In genomic region chr5:10381805-10382204, GRCh38 we compare ENCODE assay signal across 32 cellular contexts. TPM values are rescaled to one million over a fixed set of nuclear protein-coding genes. Genes with fewer than 3 reads are reported as not detected.
"Had no signal": no experiment of that assay in that cellular context is flagged by ENCODE, and none has a peak within 500 bp of the region (broad histone marks: within the 10 kb centered on the region; RNA-seq: fewer than 3 reads in every experiment).

No MANE protein-coding gene starts in this region.

- H3K4me1 ChIP-seq: breast epithelium, colonic mucosa had no signal

- H3K9me3 ChIP-seq: ascending aorta, breast epithelium, colonic mucosa, esophagus muscularis mucosa, gastroesophageal sphincter, heart right ventricle had no signal

- H3K27ac ChIP-seq: ascending aorta, breast epithelium, cardiac muscle cell, colonic mucosa, esophagus muscularis mucosa, gastroesophageal sphincter, heart right ventricle, WERI-Rb-1 had no signal

- H3K9me3 Mint-ChIP-seq: activated B cell treated with CpG ODN at 0.5 μM for 24 hours; activated CD4-positive, alpha-beta memory T cell treated with anti-CD3 and anti-CD28 coated beads for 36 hours; activated CD4-positive, alpha-beta T cell treated with anti-CD3 and anti-CD28 coated beads, Interleukin-2, amount 10 ng/mL, durations not matched to agents 24 days and 14 days; activated naive CD4-positive, alpha-beta T cell treated with anti-CD3 and anti-CD28 coated beads, Interleukin-2, amount 10 ng/mL, durations not matched to agents 7 days and 5 days; activated naive CD4-positive, alpha-beta T cell treated with anti-CD3 and anti-CD28 coated beads, Interleukin-2, amount 50 U/mL, for 72 hours; activated naive CD8-positive, alpha-beta T cell treated with anti-CD3 and anti-CD28 coated beads, Interleukin-2, amount 10 ng/mL, durations not matched to agents 7 days and 5 days; activated T-cell treated with anti-CD3 and anti-CD28 coated beads, Interleukin-2, amount 50 U/mL, for 24 hours; activated T-cell treated with anti-CD3 and anti-CD28 coated beads, Interleukin-2, amount 50 U/mL, for 72 hours; T-helper 2 cell treated with Interferon-gamma antibody and Interleukin-4, amounts not matched to agents 5 μg/mL and 100 μg/mL, for 36 hours had no signal

- H3K4me3 ChIP-seq: ascending aorta, breast epithelium, cardiac muscle cell, colonic mucosa, esophagus muscularis mucosa, gastroesophageal sphincter, heart right ventricle had no signal

- H3K27me3 ChIP-seq: ascending aorta, breast epithelium, cardiac muscle cell, colonic mucosa, esophagus muscularis mucosa, gastroesophageal sphincter, heart right ventricle had no signal

- DNase-seq: activated B cell treated with CpG ODN at 0.5 μM for 24 hours; activated CD4-positive, alpha-beta memory T cell treated with anti-CD3 and anti-CD28 coated beads for 36 hours; activated CD4-positive, alpha-beta T cell treated with anti-CD3 and anti-CD28 coated beads for 36 hours; activated CD4-positive, alpha-beta T cell treated with anti-CD3 and anti-CD28 coated beads, Interleukin-2, amount 10 ng/mL, durations not matched to agents 24 days and 14 days; activated CD4-positive, CD25-positive, alpha-beta regulatory T cell treated with anti-CD3 and anti-CD28 coated beads, Interleukin-2, amount 50 U/mL, for 72 hours; activated CD8-positive, alpha-beta memory T cell treated with anti-CD3 and anti-CD28 coated beads, Interleukin-2, amount 50 U/mL, for 48 hours; activated gamma-delta T cell; activated naive CD4-positive, alpha-beta T cell; activated naive CD4-positive, alpha-beta T cell treated with anti-CD3 and anti-CD28 coated beads, Interleukin-2, amount 10 ng/mL, durations not matched to agents 7 days and 5 days; activated naive CD8-positive, alpha-beta T cell treated with anti-CD3 and anti-CD28 coated beads, Interleukin-2, amount 10 ng/mL, durations not matched to agents 7 days and 5 days; activated T-cell treated with anti-CD3 and anti-CD28 coated beads for 4 hours; activated T-cell treated with anti-CD3 and anti-CD28 coated beads, Interleukin-2, amount 50 U/mL, for 24 hours; activated T-cell treated with anti-CD3 and anti-CD28 coated beads, Interleukin-2, amount 50 U/mL, for 72 hours; central memory CD4-positive, alpha-beta T cell; cerebellar nuclear complex; colonic mucosa; effector CD8-positive, alpha-beta T cell; erythroblast; foreskin melanocyte; heart right ventricle; T-helper 1 cell; T-helper 17 cell; T1000; WERI-Rb-1 had no signal

- H3K27ac Mint-ChIP-seq: activated B cell treated with CpG ODN at 0.5 μM for 24 hours; activated CD4-positive, alpha-beta memory T cell treated with anti-CD3 and anti-CD28 coated beads for 36 hours; activated CD4-positive, alpha-beta T cell treated with anti-CD3 and anti-CD28 coated beads for 36 hours; activated CD4-positive, alpha-beta T cell treated with anti-CD3 and anti-CD28 coated beads, Interleukin-2, amount 10 ng/mL, durations not matched to agents 24 days and 14 days; activated naive CD4-positive, alpha-beta T cell treated with anti-CD3 and anti-CD28 coated beads, Interleukin-2, amount 10 ng/mL, durations not matched to agents 7 days and 5 days; activated naive CD4-positive, alpha-beta T cell treated with anti-CD3 and anti-CD28 coated beads, Interleukin-2, amount 50 U/mL, for 72 hours; activated naive CD8-positive, alpha-beta T cell treated with anti-CD3 and anti-CD28 coated beads, Interleukin-2, amount 10 ng/mL, durations not matched to agents 7 days and 5 days; activated T-cell treated with anti-CD3 and anti-CD28 coated beads, Interleukin-2, amount 50 U/mL, for 24 hours; activated T-cell treated with anti-CD3 and anti-CD28 coated beads, Interleukin-2, amount 50 U/mL, for 72 hours; T-helper 17 cell; T-helper 2 cell treated with Interferon-gamma antibody and Interleukin-4, amounts not matched to agents 5 μg/mL and 100 μg/mL, for 36 hours had no signal

- H3K27me3 Mint-ChIP-seq: activated B cell treated with CpG ODN at 0.5 μM for 24 hours; activated CD4-positive, alpha-beta memory T cell treated with anti-CD3 and anti-CD28 coated beads for 36 hours; activated CD4-positive, alpha-beta T cell treated with anti-CD3 and anti-CD28 coated beads for 36 hours; activated CD4-positive, alpha-beta T cell treated with anti-CD3 and anti-CD28 coated beads, Interleukin-2, amount 10 ng/mL, durations not matched to agents 24 days and 14 days; activated naive CD4-positive, alpha-beta T cell treated with anti-CD3 and anti-CD28 coated beads, Interleukin-2, amount 10 ng/mL, durations not matched to agents 7 days and 5 days; activated naive CD8-positive, alpha-beta T cell treated with anti-CD3 and anti-CD28 coated beads, Interleukin-2, amount 10 ng/mL, durations not matched to agents 7 days and 5 days; activated T-cell treated with anti-CD3 and anti-CD28 coated beads, Interleukin-2, amount 50 U/mL, for 24 hours; brain; T-helper 17 cell had no signal

- H3K36me3 ChIP-seq: breast epithelium had no signal

- H3K4me3 Mint-ChIP-seq: activated B cell treated with CpG ODN at 0.5 μM for 24 hours; activated CD4-positive, alpha-beta memory T cell treated with anti-CD3 and anti-CD28 coated beads for 36 hours; activated CD4-positive, alpha-beta T cell treated with anti-CD3 and anti-CD28 coated beads for 36 hours; activated CD4-positive, alpha-beta T cell treated with anti-CD3 and anti-CD28 coated beads, Interleukin-2, amount 10 ng/mL, durations not matched to agents 24 days and 14 days; activated naive CD4-positive, alpha-beta T cell treated with anti-CD3 and anti-CD28 coated beads, Interleukin-2, amount 10 ng/mL, durations not matched to agents 7 days and 5 days; activated naive CD8-positive, alpha-beta T cell treated with anti-CD3 and anti-CD28 coated beads, Interleukin-2, amount 10 ng/mL, durations not matched to agents 7 days and 5 days; activated T-cell treated with anti-CD3 and anti-CD28 coated beads, Interleukin-2, amount 50 U/mL, for 24 hours; activated T-cell treated with anti-CD3 and anti-CD28 coated beads, Interleukin-2, amount 50 U/mL, for 72 hours; brain; T-helper 17 cell; T-helper 2 cell treated with Interferon-gamma antibody and Interleukin-4, amounts not matched to agents 5 μg/mL and 100 μg/mL, for 36 hours had no signal

- ATAC-seq: activated CD4-positive, alpha-beta T cell treated with anti-CD3 and anti-CD28 coated beads for 36 hours; activated naive CD4-positive, alpha-beta T cell treated with anti-CD3 and anti-CD28 coated beads, Interleukin-2, amount 50 U/mL, for 72 hours; activated T-cell treated with anti-CD3 and anti-CD28 coated beads, Interleukin-2, amount 50 U/mL, for 72 hours; gastroesophageal sphincter; heart right ventricle; T-helper 17 cell had no signal

RNA-seq across cellular contexts. Expression of gene ROPN1L, which starts 59.9 kb away (rescaled TPM):
- total RNA-seq: activated CD4-positive, alpha-beta memory T cell treated with anti-CD3 and anti-CD28 coated beads for 36 hours; activated CD4-positive, alpha-beta T cell treated with anti-CD3 and anti-CD28 coated beads, Interleukin-2, amount 10 ng/mL, durations not matched to agents 24 days and 14 days; ascending aorta; colonic mucosa had no signal
